Comparison of ENCODE assay signal across 10 cellular contexts in the genomic region with DNA sequence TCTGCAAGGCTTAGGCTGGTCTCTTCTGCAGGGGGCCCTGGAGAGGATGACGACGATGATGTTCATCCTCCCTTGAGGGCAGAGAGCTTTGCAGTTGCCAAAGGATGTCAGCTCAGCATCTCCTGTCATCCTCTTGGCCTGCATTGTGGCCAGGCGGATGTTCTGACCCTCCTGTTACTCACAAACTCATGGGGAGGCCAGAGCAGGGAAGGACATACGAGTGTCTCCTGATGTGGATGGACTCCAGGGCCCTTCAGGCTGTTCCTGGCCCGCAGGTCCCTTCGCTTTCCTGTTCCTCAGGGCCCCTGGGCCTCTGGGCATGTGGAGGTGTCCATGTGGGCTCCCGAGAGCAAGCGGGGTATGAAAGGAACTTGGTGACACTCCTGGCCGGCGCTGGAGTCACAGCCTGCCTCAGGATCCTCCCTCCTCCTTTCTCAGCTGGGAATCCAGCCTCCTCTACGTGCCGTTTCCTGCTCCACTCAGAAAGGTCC. TPM values are rescaled to one million over a fixed set of nuclear protein-coding genes. Genes with fewer than 3 reads are reported as not detected.
DNase-seq lines count a peak whose midpoint lies in the region; ATAC-seq and TF ChIP-seq lines count a peak whose summit lies in the region.
"Had no signal": no experiment of that assay in that cellular context is flagged by ENCODE, and none has a peak within 500 bp of the region (broad histone marks: within the 10 kb centered on the region; RNA-seq: fewer than 3 reads in every experiment).

No MANE protein-coding gene starts in this region.

- POLR2A ChIA-PET in activated naive CD8-positive, alpha-beta T cell treated with anti-CD3 and anti-CD28 coated beads, Interleukin-2, amount 10 ng/mL, durations not matched to agents 7 days and 5 days (lab: Charles Lee) = interaction anchor here (1.5 to 6.3 kb wide), 3 partner anchors 11 to 165 kb away, joined by 4 to 54 read pairs (median 6); partner anchors contain the start of genes ADORA2A and SPECC1L

- no peaks in the 10 kb centered on the region for H3K27me3 ChIP-seq in mesenchymal stem cell (ENCODE audit: control insufficient read depth in 1 of 2, insufficient read depth in 1 of 2, low read length in 2 of 2)

- no peak overlapping the region for H2BK120ac ChIP-seq in mesenchymal stem cell (ENCODE audit: low read depth, low read length)

- TF ChIP-seq CTCF in AG10803 (conservative IDR thresholded peaks at IDR 0.05; ENCODE audit: low read length) = no peak
- TF ChIP-seq CTCF in HFFc6 (IDR thresholded peaks at IDR 0.05) = no peak
- no peak for TF ChIP-seq CTCF in osteocyte (IDR thresholded peaks at IDR 0.05)

- no peaks in the 10 kb centered on the region for H3K36me3 Mint-ChIP-seq in HFFc6 (ENCODE audit: low read depth)
- H3K36me3 Mint-ChIP-seq in activated naive CD8-positive, alpha-beta T cell treated with anti-CD3 and anti-CD28 coated beads, Interleukin-2, amount 10 ng/mL, durations not matched to agents 7 days and 5 days = peaks cover 9% of the 10 kb centered on the region
- no peaks in the 10 kb centered on the region for H3K36me3 Mint-ChIP-seq in osteocyte (ENCODE audit: unreplicated experiment)

- WGBS in mesenchymal stem cell = 74% methylated on average over 10 of the region's 12 CpGs

- H2BK5ac ChIP-seq in mesenchymal stem cell (ENCODE audit: low read depth, low read length, poor library complexity, severe bottlenecking) = no peak overlapping the region

- H3K27ac ChIP-seq in mesenchymal stem cell (ENCODE audit: low read length, poor library complexity, severe bottlenecking) = no peak overlapping the region

- H2AK5ac ChIP-seq in mesenchymal stem cell (ENCODE audit: low read length, severe bottlenecking) = no peak overlapping the region

- no peak overlapping the region for H3K4ac ChIP-seq in mesenchymal stem cell (ENCODE audit: low read depth in 1 of 2, low read length in 2 of 2)

- H3K4me3 Mint-ChIP-seq in HFFc6 (peak overlapping the region; percentile 52), osteocyte (ENCODE audit: unreplicated experiment) (no peak overlapping the region)
- H3K4me3 Mint-ChIP-seq in activated naive CD8-positive, alpha-beta T cell treated with anti-CD3 and anti-CD28 coated beads, Interleukin-2, amount 10 ng/mL, durations not matched to agents 7 days and 5 days = peak overlapping the region; percentile 15

- H3K27me3 Mint-ChIP-seq in HFFc6 (ENCODE audit: insufficient read depth) (no peaks in the 10 kb centered on the region; the same call in 1 of the 2 replicates), osteocyte (ENCODE audit: unreplicated experiment) (no peaks in the 10 kb centered on the region)
- H3K27me3 Mint-ChIP-seq in activated naive CD8-positive, alpha-beta T cell treated with anti-CD3 and anti-CD28 coated beads, Interleukin-2, amount 10 ng/mL, durations not matched to agents 7 days and 5 days = no peaks in the 10 kb centered on the region

- peaks cover 0 to 3% of the 10 kb centered on the region in 2 experiments for H3K36me3 ChIP-seq in mesenchymal stem cell (ENCODE audit: control insufficient read depth in 1 of 2, insufficient read depth in 2 of 2, low read depth in 1 of 2, low read length in 2 of 2)

- no peak overlapping the region for H3K23ac ChIP-seq in mesenchymal stem cell (ENCODE audit: low read length in 2 of 2)

- no peak overlapping the region for H4K8ac ChIP-seq in mesenchymal stem cell (ENCODE audit: low read length)

- no peaks in the 10 kb centered on the region for H3K9me3 ChIP-seq in mesenchymal stem cell (ENCODE audit: control insufficient read depth, low read length)

- H3K18ac ChIP-seq in mesenchymal stem cell (ENCODE audit: low read depth in 1 of 2, low read length in 2 of 2) = no peak overlapping the region

- peak overlapping the region in 1 of 2 experiments; percentile 14 for H3K14ac ChIP-seq in mesenchymal stem cell (ENCODE audit: low read length in 2 of 2)

- H4K91ac ChIP-seq in mesenchymal stem cell (ENCODE audit: low read length) = no peak overlapping the region

- H3K27ac Mint-ChIP-seq in HFFc6 = peak overlapping the region; percentile 89
- H3K27ac Mint-ChIP-seq in activated naive CD8-positive, alpha-beta T cell treated with anti-CD3 and anti-CD28 coated beads, Interleukin-2, amount 10 ng/mL, durations not matched to agents 7 days and 5 days = peak overlapping the region; percentile 58
- H3K27ac Mint-ChIP-seq in osteocyte (ENCODE audit: unreplicated experiment) = no peak overlapping the region

- peak; percentile 16 for DNase-seq in AG10803 (ENCODE audit: low read depth)
- peak; percentile 71 for DNase-seq in HFFc6
- peak; percentile 28 for DNase-seq in activated naive CD8-positive, alpha-beta T cell treated with anti-CD3 and anti-CD28 coated beads, Interleukin-2, amount 10 ng/mL, durations not matched to agents 7 days and 5 days
- DNase-seq in mesenchymal stem cell = no peak
- no peak for DNase-seq in stimulated activated naive CD4-positive, alpha-beta T cell (lab: John Stamatoyannopoulos, UW)
- no peak for DNase-seq in osteocyte (ENCODE audit: extremely low spot score, unreplicated experiment)
- no peak for DNase-seq in stimulated activated CD4-positive, alpha-beta T cell treated with anti-CD3 and anti-CD28 coated beads, Interleukin-15, amount 100 ng/mL, for 24 hours
- DNase-seq: hypothalamus, occipital lobe had no signal

- H3K9ac ChIP-seq in mesenchymal stem cell (ENCODE audit: low read length) = peak overlapping the region; percentile 83

- H3K4me2 ChIP-seq in mesenchymal stem cell (ENCODE audit: low read length, poor library complexity, severe bottlenecking) = no peak overlapping the region

- H3K4me1 Mint-ChIP-seq in HFFc6 (ENCODE audit: low read depth) (peaks cover 67% of the 10 kb centered on the region), osteocyte (ENCODE audit: unreplicated experiment) (peaks cover 46% of the 10 kb centered on the region)
- peaks cover 72% of the 10 kb centered on the region for H3K4me1 Mint-ChIP-seq in activated naive CD8-positive, alpha-beta T cell treated with anti-CD3 and anti-CD28 coated beads, Interleukin-2, amount 10 ng/mL, durations not matched to agents 7 days and 5 days

- ATAC-seq in activated naive CD8-positive, alpha-beta T cell treated with anti-CD3 and anti-CD28 coated beads, Interleukin-2, amount 10 ng/mL, durations not matched to agents 7 days and 5 days (ENCODE audit: low read depth) = no peak
- ATAC-seq in HG03469 (IDR thresholded peaks at IDR 0.05; ENCODE audit: unreplicated experiment) = no peak

- peaks cover 23% of the 10 kb centered on the region for H3K4me1 ChIP-seq in mesenchymal stem cell (ENCODE audit: control insufficient read depth, insufficient read depth, low read depth, low read length)

- H3K79me1 ChIP-seq in mesenchymal stem cell (replicated peaks; ENCODE audit: low read length, poor library complexity, severe bottlenecking) = no peaks in the 10 kb centered on the region

- H3K4me3 ChIP-seq in AG10803 (ENCODE audit: low read length) (no peak overlapping the region), mesenchymal stem cell (ENCODE audit: insufficient read depth in 1 of 2, low read depth in 1 of 2, low read length in 2 of 2) (peak overlapping the region in 1 of 2 experiments; percentile 29)

- H3K9me3 Mint-ChIP-seq in HFFc6 (no peaks in the 10 kb centered on the region), osteocyte (ENCODE audit: unreplicated experiment) (no peaks in the 10 kb centered on the region)
- H3K9me3 Mint-ChIP-seq in activated naive CD8-positive, alpha-beta T cell treated with anti-CD3 and anti-CD28 coated beads, Interleukin-2, amount 10 ng/mL, durations not matched to agents 7 days and 5 days = no peaks in the 10 kb centered on the region

- H2BK12ac ChIP-seq in mesenchymal stem cell (ENCODE audit: low read length in 2 of 2) = no peak overlapping the region

- no peak overlapping the region for H2AFZ ChIP-seq in mesenchymal stem cell (ENCODE audit: low read depth, low read length)

- no peak overlapping the region for H2BK15ac ChIP-seq in mesenchymal stem cell (ENCODE audit: low read depth, poor library complexity, severe bottlenecking)

RNA-seq across cellular contexts. Expression of gene ADORA2A, which starts 8.5 kb away (rescaled TPM):
- 1 to 10 TPM; 1.1 to 2.9 (median 1.4) TPM for total RNA-seq in HFFc6 (2021; fragmentation: NEBNext Ultra II Directional; extraction: Animal tissue kit (Norgen Biotek cat#: 25700))
- total RNA-seq in activated naive CD8-positive, alpha-beta T cell treated with anti-CD3 and anti-CD28 coated beads, Interleukin-2, amount 10 ng/mL, durations not matched to agents 7 days and 5 days = 10 to 100 TPM; 29.1 to 30.3 TPM
- 1.0 TPM for polyA plus RNA-seq in mesenchymal stem cell (2013, experiment 1 of 2)
- 1.1 TPM for polyA plus RNA-seq in mesenchymal stem cell (2013, experiment 2 of 2)
- 1.6 and 3.5 TPM in 2 replicates for total RNA-seq in osteocyte

RNA-seq across cellular contexts. Expression of gene UPB1, which starts 59.2 kb away (rescaled TPM):
- under 1 TPM in 4 of 6 experiments, not detected in 2; 0.07 to 0.14 (median 0.12) TPM for total RNA-seq in HFFc6 (2021; fragmentation: NEBNext Ultra II Directional; extraction: Animal tissue kit (Norgen Biotek cat#: 25700))
- under 1 TPM; 0.30 to 0.34 TPM for total RNA-seq in activated naive CD8-positive, alpha-beta T cell treated with anti-CD3 and anti-CD28 coated beads, Interleukin-2, amount 10 ng/mL, durations not matched to agents 7 days and 5 days
- 0.06 TPM for polyA plus RNA-seq in mesenchymal stem cell (2013, experiment 1 of 2)
- 0.04 TPM for polyA plus RNA-seq in mesenchymal stem cell (2013, experiment 2 of 2)
- not detected in 2 replicates for total RNA-seq in osteocyte
- total RNA-seq: occipital lobe had no signal

Comparison
In these comparisons a context has a peak if more than half of its experiments do, and no peak if none do; other contexts are left out.
1. DNase-seq: peak in AG10803 (single experiment), HFFc6 (single experiment) and activated naive CD8-positive, alpha-beta T cell treated with anti-CD3 and anti-CD28 coated beads, Interleukin-2, amount 10 ng/mL, durations not matched to agents 7 days and 5 days (single experiment); none in mesenchymal stem cell (single experiment), stimulated activated naive CD4-positive, alpha-beta T cell (0 of 6), osteocyte (single experiment) and stimulated activated CD4-positive, alpha-beta T cell treated with anti-CD3 and anti-CD28 coated beads, Interleukin-15, amount 100 ng/mL, for 24 hours (single experiment).